Comparison of ENCODE assay signal across 8 cellular contexts in genomic region chr6:30717129-30717844, GRCh38. TPM values are rescaled to one million over a fixed set of nuclear protein-coding genes. Genes with fewer than 3 reads are reported as not detected.
DNase-seq lines count a peak whose midpoint lies in the region; ATAC-seq and TF ChIP-seq lines count a peak whose summit lies in the region.

Gene MDC1, minus strand, starts transcription at chr6:30717281. Its CDS starts 2,106 bp downstream, at chr6:30715175.

- TF ChIP-seq CTCF in GM12875 (IDR thresholded peaks at IDR 0.05; ENCODE audit: borderline replicate concordance, insufficient read depth, low read depth, low read length): peak; percentile 25; the same call in 1 of the 2 replicates
- TF ChIP-seq CTCF in parathyroid adenoma (IDR thresholded peaks at IDR 0.05): peak; percentile 42
- TF ChIP-seq CTCF in tibial nerve (IDR thresholded peaks at IDR 0.05): peak; percentile 14 to 63 (median 30)

- H3K4me3 ChIP-seq in GM12875 (ENCODE audit: low read depth, low read length) (peak within 1 kb of the TSS; percentile 56), adipocyte (ENCODE audit: low read length) (peak within 1 kb of the TSS; percentile 84), parathyroid adenoma (ENCODE audit: low read depth, low read length) (peak within 1 kb of the TSS; percentile 97), tibial nerve (peak within 1 kb of the TSS; percentile 57 to 83 (median 76))

- H3K9me3 ChIP-seq in adipocyte (ENCODE audit: control insufficient read depth, low read length) (no peaks in the 10 kb centered on the region), parathyroid adenoma (ENCODE audit: control insufficient read depth, low read length) (no peaks in the 10 kb centered on the region), tibial nerve (no peaks in the 10 kb centered on the region)

- intact Hi-C loops in Right ventricle myocardium superior (cut with DNase I): loop anchor here (5.0 kb wide), 2 partner anchors 100 to 160 kb away; partner anchors contain the start of genes GNL1, MRPS18B, PPP1R10 and PRR3

- peaks cover 18% of the 10 kb centered on the region for H3K4me1 ChIP-seq in adipocyte (ENCODE audit: control insufficient read depth, insufficient read depth, low read length)
- peaks cover 15% of the 10 kb centered on the region for H3K4me1 ChIP-seq in parathyroid adenoma
- H3K4me1 ChIP-seq in tibial nerve: peaks cover 0 to 39% (median 19%) of the 10 kb centered on the region in 4 donors

- peak within 1 kb of the TSS; percentile 83 for H3K9ac ChIP-seq in adipocyte (ENCODE audit: low read length)
- H3K9ac ChIP-seq in parathyroid adenoma: no peak within 1 kb of the TSS

- peak; percentile 80 to 88 for TF ChIP-seq POLR2A in tibial nerve (IDR thresholded peaks at IDR 0.05)

- 0% methylated on average over 35 to 47 of the region's 48 CpGs for WGBS in tibial nerve, 2 donors

- H2AFZ ChIP-seq in parathyroid adenoma: peak within 1 kb of the TSS; percentile 90

- peak; percentile 99 for DNase-seq in NCI-H1436 (lab: John Stamatoyannopoulos, UW)
- peak; percentile 98 for DNase-seq in T follicular helper cell (ENCODE audit: low read depth)
- peak; percentile 100 for DNase-seq in adipocyte (ENCODE audit: low read depth)
- DNase-seq in Right ventricle myocardium superior: peak; percentile 100
- DNase-seq in tibial nerve (ENCODE audit: low spot score in 2 of 2): peak; percentile 98 to 99

- H3K36me3 ChIP-seq in adipocyte (ENCODE audit: control insufficient read depth, insufficient read depth, low read length, severe bottlenecking) (peaks cover 17% of the 10 kb centered on the region), parathyroid adenoma (ENCODE audit: control insufficient read depth, insufficient read depth, low read length) (no peaks in the 10 kb centered on the region), tibial nerve (peaks cover 0 to 31% (median 4%) of the 10 kb centered on the region in 3 donors)

- ATAC-seq in HG02798 (IDR thresholded peaks at IDR 0.05; ENCODE audit: poor library complexity, unreplicated experiment) (peak; percentile 73), Right ventricle myocardium superior (ENCODE audit: poor library complexity) (peak; percentile 81)

- H3K4me2 ChIP-seq in parathyroid adenoma (ENCODE audit: low read length): peak within 1 kb of the TSS; percentile 76

- no peaks in the 10 kb centered on the region for H3K79me2 ChIP-seq in parathyroid adenoma

- H3K27ac ChIP-seq in parathyroid adenoma: peak within 1 kb of the TSS; percentile 83
- H3K27ac ChIP-seq in tibial nerve: peak within 1 kb of the TSS; percentile 95 to 98 (median 96)

- TF ChIP-seq EP300 in tibial nerve (IDR thresholded peaks at IDR 0.05): peak; percentile 75 to 99

- H3K27me3 ChIP-seq in adipocyte (replicated peaks; ENCODE audit: control insufficient read depth, insufficient read depth, low read length) (no peaks in the 10 kb centered on the region), parathyroid adenoma (ENCODE audit: control insufficient read depth, insufficient read depth, low read length) (no peaks in the 10 kb centered on the region), tibial nerve (no peaks in the 10 kb centered on the region)

RNA-seq across cellular contexts. Expression of gene MDC1, which starts in this region (rescaled TPM):
- total RNA-seq in Right ventricle myocardium superior (16.4 TPM), tibial nerve (10 to 100 TPM; 21.3 to 36.0 (median 26.2) TPM)

Comparison
In these comparisons a context has a peak if more than half of its experiments do, and no peak if none do; other contexts are left out.
1. Peak in every context shown above with its lines: DNase-seq, ATAC-seq, H3K4me3 ChIP-seq and H3K27ac ChIP-seq.